ENCODE assay signal across 1 cellular context in genomic region chr7:134298902-134299683, GRCh38.
TF ChIP-seq lines count a peak whose summit lies in the region.

No MANE protein-coding gene starts in this region.

TF ChIP-seq in GM23338, 12 proteins besides CTCF, POLR2A, EP300 and RAD21 (continued from another document):
- TF ChIP-seq ZNF462 (CRISPR knock-in tag; IDR thresholded peaks at IDR 0.05) = no peak
